Comparison of ENCODE assay signal across 8 cellular contexts in the genomic region with DNA sequence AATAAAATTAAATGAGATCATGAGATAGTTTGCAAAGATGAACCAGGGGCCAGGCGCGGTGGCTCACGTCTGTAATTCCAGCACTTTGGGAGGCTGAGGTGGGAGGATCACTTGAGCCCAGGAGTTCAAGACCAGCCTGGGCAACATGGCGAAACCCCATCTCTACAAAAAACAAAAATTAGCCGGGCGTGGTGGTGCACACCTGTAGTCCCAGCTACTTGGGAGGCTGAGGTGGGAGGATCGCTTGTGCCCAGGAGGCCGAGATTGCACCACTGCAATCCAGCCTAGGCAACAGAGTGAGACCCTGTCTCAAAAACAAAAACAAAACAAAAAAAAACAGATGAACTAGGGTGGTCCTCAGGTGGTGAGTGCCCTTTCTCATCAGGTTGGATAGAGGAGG. TPM values are rescaled to one million over a fixed set of nuclear protein-coding genes. Genes with fewer than 3 reads are reported as not detected.
DNase-seq lines count a peak whose midpoint lies in the region; ATAC-seq and TF ChIP-seq lines count a peak whose summit lies in the region.
"Not testable (repeated sequence)": the region's sequence is repeated elsewhere in the genome, so short reads cannot be mapped to it uniquely, and the experiment has no call there.

No MANE protein-coding gene starts in this region.

- H3K9me3 ChIP-seq in SK-N-SH; ectodermal cell (ENCODE audit: control insufficient read depth, low read length); iPS-15b (ENCODE audit: control insufficient read depth, insufficient read depth, low read length): not testable (repeated sequence)

- H2AFZ ChIP-seq in SK-N-SH (ENCODE audit: low read depth): peak overlapping the region; percentile 62

- not testable (repeated sequence) for H3K79me2 ChIP-seq in SK-N-SH (ENCODE audit: insufficient read depth)

- H3K4me1 Mint-ChIP-seq in HFFc6 (ENCODE audit: low read depth); activated naive CD8-positive, alpha-beta T cell (ENCODE audit: low read depth): not testable (repeated sequence)
- H3K4me1 Mint-ChIP-seq in natural killer cell treated with Interleukin-12 subunit alpha and Interleukin-12 subunit beta and Interleukin-15 and Interleukin-18, amount 100 ng/mL, for 72 hours (ENCODE audit: low read depth in 2 of 2): peaks cover 21 to 25% of the 10 kb centered on the region in 2 donors
- H3K4me1 Mint-ChIP-seq in stimulated activated memory B cell treated with anti-CD40 and anti-IgM and Interleukin-4, amounts not matched to agents 10 μg/mL and 1 μg/mL and 100 μg/mL, for 72 hours: peaks cover 19% of the 10 kb centered on the region

- H3K4me3 Mint-ChIP-seq in HFFc6: peak overlapping the region; percentile 95
- peak overlapping the region; percentile 94 for H3K4me3 Mint-ChIP-seq in activated naive CD8-positive, alpha-beta T cell
- H3K4me3 Mint-ChIP-seq in natural killer cell treated with Interleukin-12 subunit alpha and Interleukin-12 subunit beta and Interleukin-15 and Interleukin-18, amount 100 ng/mL, for 72 hours: peak overlapping the region; percentile 88
- H3K4me3 Mint-ChIP-seq in stimulated activated memory B cell treated with anti-CD40 and anti-IgM and Interleukin-4, amounts not matched to agents 10 μg/mL and 1 μg/mL and 100 μg/mL, for 72 hours: peak overlapping the region; percentile 97

- not testable (repeated sequence) for H3K27me3 ChIP-seq in SK-N-SH (ENCODE audit: insufficient read depth); ectodermal cell (ENCODE audit: control insufficient read depth, insufficient read depth, low read length, poor library complexity, severe bottlenecking); iPS-15b (ENCODE audit: control insufficient read depth, insufficient read depth, low read length)

- 94% methylated on average over 8 of the region's 8 CpGs for WGBS in SK-N-SH (ENCODE audit: low lambda C conversion rate)
- 90 to 91% methylated on average over 8 of the region's 8 CpGs for WGBS in ectodermal cell, 2 experiments

- H3F3A ChIP-seq in SK-N-SH (replicated peaks; ENCODE audit: insufficient read depth): not testable (repeated sequence)

- not testable (repeated sequence) for ATAC-seq in natural killer cell treated with Interleukin-12 subunit alpha and Interleukin-12 subunit beta and Interleukin-15 and Interleukin-18, amount 100 ng/mL, for 72 hours; stimulated activated memory B cell treated with anti-CD40 and anti-IgM and Interleukin-4, amounts not matched to agents 10 μg/mL and 1 μg/mL and 100 μg/mL, for 72 hours

- H3K27ac Mint-ChIP-seq in HFFc6: peak overlapping the region; percentile 98
- peak overlapping the region; percentile 93 for H3K27ac Mint-ChIP-seq in activated naive CD8-positive, alpha-beta T cell
- H3K27ac Mint-ChIP-seq in natural killer cell treated with Interleukin-12 subunit alpha and Interleukin-12 subunit beta and Interleukin-15 and Interleukin-18, amount 100 ng/mL, for 72 hours: peak overlapping the region; percentile 85 to 93
- peak overlapping the region; percentile 95 for H3K27ac Mint-ChIP-seq in stimulated activated memory B cell treated with anti-CD40 and anti-IgM and Interleukin-4, amounts not matched to agents 10 μg/mL and 1 μg/mL and 100 μg/mL, for 72 hours

- TF ChIP-seq EP300 in SK-N-SH (IDR thresholded peaks at IDR 0.05; ENCODE audit: borderline replicate concordance in 1 of 2, low read depth in 1 of 2, low read length in 1 of 2): not testable (repeated sequence)

- not testable (repeated sequence) for H3K9me3 Mint-ChIP-seq in HFFc6; activated naive CD8-positive, alpha-beta T cell (ENCODE audit: low read depth); natural killer cell treated with Interleukin-12 subunit alpha and Interleukin-12 subunit beta and Interleukin-15 and Interleukin-18, amount 100 ng/mL, for 72 hours; stimulated activated memory B cell treated with anti-CD40 and anti-IgM and Interleukin-4, amounts not matched to agents 10 μg/mL and 1 μg/mL and 100 μg/mL, for 72 hours

- H3K4me1 ChIP-seq in SK-N-SH (ENCODE audit: control insufficient read depth in 1 of 2, insufficient read depth in 2 of 2, low read depth in 1 of 2, low read length in 1 of 2); ectodermal cell (ENCODE audit: control insufficient read depth, insufficient read depth, low read length); iPS-15b (ENCODE audit: control insufficient read depth, insufficient read depth, low read length): not testable (repeated sequence)

- H3K4me2 ChIP-seq in SK-N-SH: peak overlapping the region; percentile 80

- POLR2A ChIA-PET in AG04449 (lab: Yijun Ruan, JAX); SK-N-SH (lab: Yijun Ruan, JAX): not testable (repeated sequence)

- H4K20me1 ChIP-seq in SK-N-SH (ENCODE audit: insufficient read depth): not testable (repeated sequence)

- H3K36me3 Mint-ChIP-seq in HFFc6 (ENCODE audit: low read depth); activated naive CD8-positive, alpha-beta T cell; natural killer cell treated with Interleukin-12 subunit alpha and Interleukin-12 subunit beta and Interleukin-15 and Interleukin-18, amount 100 ng/mL, for 72 hours; stimulated activated memory B cell treated with anti-CD40 and anti-IgM and Interleukin-4, amounts not matched to agents 10 μg/mL and 1 μg/mL and 100 μg/mL, for 72 hours: not testable (repeated sequence)

- peak overlapping the region; percentile 85 to 94 for H3K27ac ChIP-seq in SK-N-SH (ENCODE audit: low read depth in 2 of 2, low read length in 1 of 2)
- peak overlapping the region; percentile 82 for H3K27ac ChIP-seq in ectodermal cell (ENCODE audit: insufficient read depth, low read depth, low read length, poor library complexity, severe bottlenecking)

- H3K4me3 ChIP-seq in AG04449 (ENCODE audit: low read depth, low read length) (peak overlapping the region; percentile 71), SK-N-SH (ENCODE audit: low read depth in 2 of 2, low read length in 1 of 2) (peak overlapping the region in 1 of 2 experiments; percentile 75; a peak in 3 of 4 replicates), ectodermal cell (ENCODE audit: insufficient read depth, low read depth, low read length) (peak overlapping the region; percentile 69), iPS-15b (ENCODE audit: low read depth, low read length) (peak overlapping the region; percentile 67)

- not testable (repeated sequence) for TF ChIP-seq RAD21 in SK-N-SH (IDR thresholded peaks at IDR 0.05; ENCODE audit: low read length)

- not testable (repeated sequence) for H3K9me2 ChIP-seq in SK-N-SH

- not testable (repeated sequence) for H3K36me3 ChIP-seq in SK-N-SH (replicated peaks in 1 of 2; ENCODE audit: control insufficient read depth in 1 of 2, insufficient read depth in 2 of 2, low read length in 1 of 2); ectodermal cell (ENCODE audit: control insufficient read depth, insufficient read depth, low read length); iPS-15b (ENCODE audit: control insufficient read depth, insufficient read depth, low read length)

- CTCF ChIA-PET in AG04449 (lab: Yijun Ruan, JAX): interaction anchor here (1.7 kb wide), 1 partner anchor 204 kb away, joined by 5 read pairs; the partner anchor contains the start of gene RAB13
- CTCF ChIA-PET in SK-N-SH (lab: Yijun Ruan, JAX): interaction anchor here (0.8 to 1.8 kb wide), 6 partner anchors 10 to 164 kb away, joined by 3 to 6 read pairs (median 6); partner anchors contain the start of gene DENND4B

- TF ChIP-seq CTCF in AG04449 (IDR thresholded peaks at IDR 0.05; ENCODE audit: insufficient read depth, low read length, missing control alignments); HFFc6 (IDR thresholded peaks at IDR 0.05); SK-N-SH (IDR thresholded peaks at IDR 0.05): not testable (repeated sequence)

- peak overlapping the region; percentile 86; the same call in 1 of the 2 replicates for H3K9ac ChIP-seq in SK-N-SH
- H3K9ac ChIP-seq in iPS-15b (ENCODE audit: low read depth, low read length): not testable (repeated sequence)

- not testable (repeated sequence) for DNase-seq in AG04449 (ENCODE audit: low read depth, low spot score); HFFc6; SK-N-SH; natural killer cell treated with Interleukin-12 subunit alpha and Interleukin-12 subunit beta and Interleukin-15 and Interleukin-18, amount 100 ng/mL, for 72 hours (ENCODE audit: low spot score)

- not testable (repeated sequence) for H3K27me3 Mint-ChIP-seq in HFFc6 (ENCODE audit: insufficient read depth); activated naive CD8-positive, alpha-beta T cell; natural killer cell treated with Interleukin-12 subunit alpha and Interleukin-12 subunit beta and Interleukin-15 and Interleukin-18, amount 100 ng/mL, for 72 hours; stimulated activated memory B cell treated with anti-CD40 and anti-IgM and Interleukin-4, amounts not matched to agents 10 μg/mL and 1 μg/mL and 100 μg/mL, for 72 hours

RNA-seq across cellular contexts. Expression of gene SLC27A3, which starts 7.4 kb away (rescaled TPM):
- 1 to 10 TPM; 5.0 to 7.0 (median 6.1) TPM for total RNA-seq in HFFc6 (2021; fragmentation: NEBNext Ultra II Directional; extraction: Animal tissue kit (Norgen Biotek cat#: 25700))
- polyA plus RNA-seq in SK-N-SH (2012; rRNA removed): 7.6 and 9.0 TPM in 2 replicates
- 3.8 and 4.0 TPM in 2 replicates for polyA plus RNA-seq in SK-N-SH (2012; cell fraction: cytosol; rRNA removed)
- 46.8 and 48.2 TPM in 2 replicates for polyA plus RNA-seq in SK-N-SH (2012; cell fraction: nucleus; rRNA removed)
- 10.2 TPM for polyA plus RNA-seq in ectodermal cell (2013, experiment 1 of 4)
- polyA plus RNA-seq in ectodermal cell (2013, experiment 2 of 4): 10.3 TPM
- 12.3 TPM for polyA plus RNA-seq in ectodermal cell (2013, experiment 3 of 4)
- polyA plus RNA-seq in ectodermal cell (2013, experiment 4 of 4): 12.2 TPM
- 10 to 100 TPM; 33.6 to 69.9 TPM for total RNA-seq in natural killer cell treated with Interleukin-12 subunit alpha and Interleukin-12 subunit beta and Interleukin-15 and Interleukin-18, amount 100 ng/mL, for 72 hours

RNA-seq across cellular contexts. Expression of gene INTS3, which starts 54.8 kb away (rescaled TPM):
- total RNA-seq in HFFc6 (2021; fragmentation: NEBNext Ultra II Directional; extraction: Animal tissue kit (Norgen Biotek cat#: 25700)): 10 to 100 TPM; 33.6 to 43.8 (median 36.4) TPM
- polyA plus RNA-seq in SK-N-SH (2012; rRNA removed): 64.3 and 80.9 TPM in 2 replicates
- 26.1 and 30.5 TPM in 2 replicates for polyA plus RNA-seq in SK-N-SH (2012; cell fraction: cytosol; rRNA removed)
- polyA plus RNA-seq in SK-N-SH (2012; cell fraction: nucleus; rRNA removed): 414 and 457 TPM in 2 replicates
- polyA plus RNA-seq in ectodermal cell (2013, experiment 1 of 4): 82.7 TPM
- 82.9 TPM for polyA plus RNA-seq in ectodermal cell (2013, experiment 2 of 4)
- 67.3 TPM for polyA plus RNA-seq in ectodermal cell (2013, experiment 3 of 4)
- 75.3 TPM for polyA plus RNA-seq in ectodermal cell (2013, experiment 4 of 4)
- 10 to 100 TPM; 42.1 to 62.0 TPM for total RNA-seq in natural killer cell treated with Interleukin-12 subunit alpha and Interleukin-12 subunit beta and Interleukin-15 and Interleukin-18, amount 100 ng/mL, for 72 hours

Comparison
In these comparisons a context has a peak if more than half of its experiments do, and no peak if none do; other contexts are left out.
1. RNA of gene SLC27A3, which starts 7.4 kb away (total RNA-seq): 33.6 to 69.9 TPM in natural killer cell treated with Interleukin-12 subunit alpha and Interleukin-12 subunit beta and Interleukin-15 and Interleukin-18, amount 100 ng/mL, for 72 hours; 5.0 to 7.0 TPM in HFFc6; every median in the first group is over 4 times any median in the second.
2. Peak in every context shown above with its lines, with median percentiles within 50 percentile points of each other: H3K27ac Mint-ChIP-seq and H3K4me3 Mint-ChIP-seq.